In the genomic region with DNA sequence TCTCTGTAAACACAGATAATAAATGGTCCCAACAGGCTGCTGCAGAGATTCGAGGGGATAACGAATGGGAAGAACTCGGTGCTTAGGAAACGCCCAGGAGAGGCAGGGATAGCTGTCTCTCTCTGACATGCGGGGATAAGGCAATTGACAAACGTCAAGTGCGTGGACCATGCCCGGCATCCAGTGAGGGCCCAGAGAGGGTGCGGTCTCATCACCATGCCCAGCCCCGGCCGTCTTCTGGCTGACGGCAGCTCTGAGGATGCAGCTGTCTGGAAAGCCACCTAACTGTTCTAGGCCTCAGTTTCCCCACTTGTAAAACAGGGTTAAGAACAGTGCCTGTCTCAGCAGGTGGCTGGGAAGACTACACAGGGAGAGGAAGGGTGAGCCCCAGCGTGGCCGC, we compare ENCODE assay signal across 1 cellular context.
TF ChIP-seq lines count a peak whose summit lies in the region.

No MANE protein-coding gene starts in this region.

TF ChIP-seq in WTC11, 78 proteins besides CTCF, POLR2A, EP300 and RAD21 (continued from another document):
- TF ChIP-seq, protein P1, sequence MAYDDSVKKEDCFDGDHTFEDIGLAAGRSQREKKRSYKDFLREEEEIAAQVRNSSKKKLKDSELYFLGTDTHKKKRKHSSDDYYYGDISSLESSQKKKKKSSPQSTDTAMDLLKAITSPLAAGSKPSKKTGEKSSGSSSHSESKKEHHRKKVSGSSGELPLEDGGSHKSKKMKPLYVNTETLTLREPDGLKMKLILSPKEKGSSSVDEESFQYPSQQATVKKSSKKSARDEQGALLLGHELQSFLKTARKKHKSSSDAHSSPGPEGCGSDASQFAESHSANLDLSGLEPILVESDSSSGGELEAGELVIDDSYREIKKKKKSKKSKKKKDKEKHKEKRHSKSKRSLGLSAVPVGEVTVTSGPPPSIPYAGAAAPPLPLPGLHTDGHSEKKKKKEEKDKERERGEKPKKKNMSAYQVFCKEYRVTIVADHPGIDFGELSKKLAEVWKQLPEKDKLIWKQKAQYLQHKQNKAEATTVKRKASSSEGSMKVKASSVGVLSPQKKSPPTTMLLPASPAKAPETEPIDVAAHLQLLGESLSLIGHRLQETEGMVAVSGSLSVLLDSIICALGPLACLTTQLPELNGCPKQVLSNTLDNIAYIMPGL (CRISPR knock-in tag; IDR thresholded peaks at IDR 0.05) = no peak
